ENCODE assay signal across 22 cellular contexts in the genomic region with DNA sequence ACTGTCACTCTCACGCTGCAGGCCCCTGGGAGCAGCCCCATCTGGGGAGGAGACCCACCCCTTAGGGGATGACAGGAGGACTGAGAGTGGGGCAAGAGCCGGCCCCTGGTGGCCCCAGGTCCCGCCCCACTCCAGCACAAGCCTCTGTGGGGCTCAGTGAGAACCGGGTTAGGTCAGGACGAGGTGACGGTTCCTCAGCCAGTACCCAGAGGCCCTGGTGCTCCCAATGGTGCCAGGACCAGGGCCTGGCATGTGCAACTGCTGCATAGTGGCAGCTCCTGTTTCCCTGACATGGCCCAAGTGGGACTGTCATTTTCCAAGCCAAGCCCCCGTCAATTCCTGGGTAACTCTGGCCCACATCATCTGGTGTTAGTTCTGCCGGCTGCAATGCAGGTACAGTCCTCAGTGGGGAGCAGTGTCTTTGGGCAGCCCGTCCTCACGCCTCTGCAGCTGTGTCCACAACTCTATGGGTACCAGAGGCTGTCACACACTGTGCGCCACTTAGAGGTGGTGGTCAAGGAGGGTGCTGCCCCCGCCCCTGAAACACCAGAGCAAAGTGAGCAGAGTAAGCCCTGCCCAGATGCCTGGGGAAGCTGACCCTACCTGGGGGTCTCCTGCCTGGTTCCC. TPM values are rescaled to one million over a fixed set of nuclear protein-coding genes. Genes with fewer than 3 reads are reported as not detected.
DNase-seq lines count a peak whose midpoint lies in the region; ATAC-seq, FAIRE-seq and TF ChIP-seq lines count a peak whose summit lies in the region.
"Had no signal": no experiment of that assay in that cellular context is flagged by ENCODE, and none has a peak within 500 bp of the region (broad histone marks: within the 10 kb centered on the region; RNA-seq: fewer than 3 reads in every experiment).

No MANE protein-coding gene starts in this region.

- H3K9me3 Mint-ChIP-seq in glutamatergic neuron (ENCODE audit: unreplicated experiment) = peaks cover 2% of the 10 kb centered on the region
- H3K9me3 Mint-ChIP-seq: activated T-helper 2 cell treated with anti-CD3 and anti-CD28 coated beads, Interferon-gamma antibody, Interleukin-2, Interleukin-4, amounts not matched to agents 10 μg/mL and 5 μg/mL and 100 μg/mL, durations not matched to agents 14 hours and 24 hours and 36 hours had no signal

- no peak overlapping the region for H3K27ac ChIP-seq in DOHH2 (ENCODE audit: low read depth, low read length)
- no peak overlapping the region for H3K27ac ChIP-seq in OCI-LY1 (ENCODE audit: low read depth, low read length, poor library complexity, severe bottlenecking)
- H3K27ac ChIP-seq: C4-2B, cardiac muscle cell, esophagus muscularis mucosa, lower lobe of right lung, ovary, sigmoid colon, SJSA1, vagina had no signal

- no peak overlapping the region for H3K4me2 ChIP-seq in DOHH2 (ENCODE audit: low read length)
- no peak overlapping the region for H3K4me2 ChIP-seq in OCI-LY1 (ENCODE audit: low read length)

- H3K36me3 ChIP-seq in DOHH2 (ENCODE audit: control insufficient read depth, low read length) (peaks cover 16% of the 10 kb centered on the region), OCI-LY1 (ENCODE audit: insufficient read depth, low read length) (peaks cover 21% of the 10 kb centered on the region; the same call in 1 of the 2 replicates)
- H3K36me3 ChIP-seq: ovary had no signal

- H3K9me2 ChIP-seq in DOHH2 (replicated peaks; ENCODE audit: control insufficient read depth, low read length) (no peaks in the 10 kb centered on the region), OCI-LY1 (ENCODE audit: low read depth, low read length) (no peaks in the 10 kb centered on the region)

- H3K27me3 ChIP-seq in DOHH2 (ENCODE audit: control insufficient read depth, low read length) (no peaks in the 10 kb centered on the region), OCI-LY1 (ENCODE audit: insufficient read depth, low read length) (no peaks in the 10 kb centered on the region)
- H3K27me3 ChIP-seq: cardiac muscle cell, esophagus muscularis mucosa, ovary, sigmoid colon, SJSA1, vagina had no signal

- no peak for FAIRE-seq in urothelium cell line (lab: Jason Lieb, UNC)
- no peak for FAIRE-seq in H54 (lab: Jason Lieb, UNC)

- TF ChIP-seq CTCF in DOHH2 (IDR thresholded peaks at IDR 0.05; ENCODE audit: low read depth, low read length, poor library complexity, severe bottlenecking) = peak; percentile 9
- TF ChIP-seq CTCF in OCI-LY1 (IDR thresholded peaks at IDR 0.05; ENCODE audit: low read length) = peak; percentile 25; the same call in 1 of the 2 replicates
- peak; percentile 23 for TF ChIP-seq CTCF in glutamatergic neuron (IDR thresholded peaks at IDR 0.05; ENCODE audit: partially characterized antibody, unreplicated experiment)

- H3K79me2 ChIP-seq in DOHH2 (ENCODE audit: control insufficient read depth, low read length) (no peaks in the 10 kb centered on the region), OCI-LY1 (ENCODE audit: insufficient read depth, low read length) (no peaks in the 10 kb centered on the region)

- H3K4me1 Mint-ChIP-seq in glutamatergic neuron (ENCODE audit: low read depth, unreplicated experiment) = peaks cover 5% of the 10 kb centered on the region
- H3K4me1 Mint-ChIP-seq: activated CD8-positive, alpha-beta memory T cell treated with anti-CD3 and anti-CD28 coated beads, Interleukin-2, amount 10 ng/mL, durations not matched to agents 7 days and 5 days had no signal

- no peak for TF ChIP-seq POLR2A in H54 (IDR thresholded peaks at IDR 0.05; ENCODE audit: low read depth, low read length)

- H3K4me3 Mint-ChIP-seq in glutamatergic neuron (ENCODE audit: unreplicated experiment) = no peak overlapping the region
- H3K4me3 Mint-ChIP-seq: activated CD8-positive, alpha-beta memory T cell treated with anti-CD3 and anti-CD28 coated beads, Interleukin-2, amount 10 ng/mL, durations not matched to agents 7 days and 5 days had no signal

- H3F3A ChIP-seq in DOHH2 (ENCODE audit: control insufficient read depth, insufficient read depth) = no peaks in the 10 kb centered on the region
- H3F3A ChIP-seq in OCI-LY1 (ENCODE audit: insufficient read depth, low read length) = no peaks in the 10 kb centered on the region

- no peaks in the 10 kb centered on the region for H3K36me3 Mint-ChIP-seq in glutamatergic neuron (ENCODE audit: unreplicated experiment)
- H3K36me3 Mint-ChIP-seq: activated CD8-positive, alpha-beta memory T cell treated with anti-CD3 and anti-CD28 coated beads, Interleukin-2, amount 10 ng/mL, durations not matched to agents 7 days and 5 days had no signal

- H3K9me3 ChIP-seq in DOHH2 (ENCODE audit: control insufficient read depth, insufficient read depth, low read length) (no peaks in the 10 kb centered on the region), OCI-LY1 (ENCODE audit: low read length) (no peaks in the 10 kb centered on the region)
- H3K9me3 ChIP-seq: esophagus muscularis mucosa, lower lobe of right lung, ovary, sigmoid colon, SJSA1, vagina had no signal

- no peak for ATAC-seq in GM19395 (IDR thresholded peaks at IDR 0.05; ENCODE audit: unreplicated experiment)
- ATAC-seq: activated CD4-positive, CD25-positive, alpha-beta regulatory T cell treated with anti-CD3 and anti-CD28 coated beads, Interleukin-2, amount 50 U/mL, for 24 hours; activated CD8-positive, alpha-beta memory T cell treated with anti-CD3 and anti-CD28 coated beads, Interleukin-2, amount 10 ng/mL, durations not matched to agents 7 days and 5 days; lower lobe of right lung had no signal

- H3K9ac ChIP-seq in OCI-LY1 (ENCODE audit: low read length) = no peak overlapping the region

- no peak overlapping the region for H3K27ac Mint-ChIP-seq in glutamatergic neuron (ENCODE audit: unreplicated experiment)
- H3K27ac Mint-ChIP-seq: activated CD8-positive, alpha-beta memory T cell treated with anti-CD3 and anti-CD28 coated beads, Interleukin-2, amount 10 ng/mL, durations not matched to agents 7 days and 5 days; activated T-helper 2 cell treated with anti-CD3 and anti-CD28 coated beads, Interferon-gamma antibody, Interleukin-2, Interleukin-4, amounts not matched to agents 10 μg/mL and 5 μg/mL and 100 μg/mL, durations not matched to agents 14 hours and 24 hours and 36 hours had no signal

- no peak overlapping the region for H3K4me3 ChIP-seq in DOHH2 (ENCODE audit: low read length)
- no peak overlapping the region for H3K4me3 ChIP-seq in OCI-LY1 (ENCODE audit: low read depth, low read length, poor library complexity, severe bottlenecking)
- H3K4me3 ChIP-seq: cardiac muscle cell, esophagus muscularis mucosa, lower lobe of right lung, ovary, sigmoid colon, SJSA1, vagina had no signal

- no peak overlapping the region for H2AFZ ChIP-seq in OCI-LY1 (ENCODE audit: low read length)

- peaks cover 11% of the 10 kb centered on the region for H3K27me3 Mint-ChIP-seq in glutamatergic neuron (ENCODE audit: unreplicated experiment)
- H3K27me3 Mint-ChIP-seq: activated CD8-positive, alpha-beta memory T cell treated with anti-CD3 and anti-CD28 coated beads, Interleukin-2, amount 10 ng/mL, durations not matched to agents 7 days and 5 days had no signal

- DNase-seq in glutamatergic neuron (no peak), urothelium cell line (ENCODE audit: low spot score) (no peak), H54 (ENCODE audit: insufficient read length, low spot score) (no peak)
- DNase-seq: activated CD8-positive, alpha-beta memory T cell treated with anti-CD3 and anti-CD28 coated beads, Interleukin-2, amount 10 ng/mL, durations not matched to agents 7 days and 5 days; DMS79 treated with DMSO at 0.1 percent for 48 hours; lower lobe of right lung; MM.1S; NCI-H187 treated with DMSO at 0.1 percent for 48 hours; ovary; sigmoid colon; stimulated activated CD4-positive, alpha-beta T cell treated with anti-CD3 and anti-CD28 coated beads, Interleukin-1b, Interleukin-23, amount 100 ng/mL, for 48 hours; T-helper 2 cell had no signal

- H4K20me1 ChIP-seq in DOHH2 (ENCODE audit: control insufficient read depth, insufficient read depth, low read depth, low read length) (no peaks in the 10 kb centered on the region), OCI-LY1 (ENCODE audit: insufficient read depth, low read length) (no peaks in the 10 kb centered on the region)

- H3K4me1 ChIP-seq in DOHH2 (ENCODE audit: control insufficient read depth, low read length) = no peaks in the 10 kb centered on the region
- peaks cover 10% of the 10 kb centered on the region for H3K4me1 ChIP-seq in OCI-LY1 (ENCODE audit: insufficient read depth, low read length, severe bottlenecking)
- H3K4me1 ChIP-seq: lower lobe of right lung, SJSA1, vagina had no signal

RNA-seq across cellular contexts. Expression of gene CHID1, which starts 15.9 kb away (rescaled TPM):
- total RNA-seq in glutamatergic neuron (ENCODE audit: unreplicated experiment) = 56.1 TPM

RNA-seq across cellular contexts. Expression of gene AP2A2, which starts 31.0 kb away (rescaled TPM):
- total RNA-seq in glutamatergic neuron (ENCODE audit: unreplicated experiment) = 228 TPM

RNA-seq across cellular contexts. Expression of gene TSPAN4, which starts 52.0 kb away (rescaled TPM):
- total RNA-seq in glutamatergic neuron (ENCODE audit: unreplicated experiment) = 82.5 TPM

RNA-seq across cellular contexts. Expression of gene POLR2L, which starts 52.4 kb away (rescaled TPM):
- 106 TPM for total RNA-seq in glutamatergic neuron (ENCODE audit: unreplicated experiment)
